14 cellular contexts compared by ENCODE assay signal in the genomic region with DNA sequence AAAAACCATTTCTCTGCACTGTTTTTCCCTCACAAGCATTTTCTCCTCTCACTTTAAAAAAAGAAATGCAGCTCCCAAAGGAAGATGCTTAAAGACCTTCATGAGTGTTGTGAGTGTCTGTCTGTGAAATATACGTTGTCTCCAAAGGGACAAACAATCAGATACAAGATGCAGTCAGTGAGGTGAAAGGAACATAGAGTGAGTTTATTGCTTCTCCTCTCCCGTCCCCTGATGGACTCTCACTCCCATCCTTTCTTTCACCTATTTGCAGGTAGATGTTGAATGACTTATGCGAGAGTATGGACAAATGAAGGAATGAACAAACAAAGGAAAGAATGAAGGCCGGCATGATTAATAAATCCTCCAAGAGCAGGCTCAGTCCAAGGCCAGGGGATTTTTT.
DNase-seq lines count a peak whose midpoint lies in the region; ATAC-seq and TF ChIP-seq lines count a peak whose summit lies in the region.
"Had no signal": no experiment of that assay in that cellular context is flagged by ENCODE, and none has a peak within 500 bp of the region (broad histone marks: within the 10 kb centered on the region; RNA-seq: fewer than 3 reads in every experiment).

No MANE protein-coding gene starts in this region.

- H3K4me1 ChIP-seq in adipocyte (ENCODE audit: control insufficient read depth, insufficient read depth, low read length): peaks cover 47% of the 10 kb centered on the region

- intact Hi-C loops in activated CD4-positive, alpha-beta T cell treated with anti-CD3 and anti-CD28 coated beads for 36 hours (cut with DNase I, micrococcal nuclease): loop anchor here in 1 of 2 experiments (10.0 kb wide), 2 partner anchors 813 to 887 kb away; partner anchors contain the start of genes CHST7 and KDM6A

- CTCF ChIA-PET in activated CD4-positive, alpha-beta T cell treated with anti-CD3 and anti-CD28 coated beads for 36 hours (lab: Charles Lee): no interaction called here

- peak overlapping the region; percentile 86 for H3K27ac Mint-ChIP-seq in activated CD4-positive, alpha-beta T cell treated with anti-CD3 and anti-CD28 coated beads for 36 hours
- peak overlapping the region; percentile 36 for H3K27ac Mint-ChIP-seq in osteocyte (ENCODE audit: unreplicated experiment)

- no peak overlapping the region for H3K4me3 ChIP-seq in adipocyte (ENCODE audit: low read length)
- H3K4me3 ChIP-seq: lung, tibial artery had no signal

- no peak for TF ChIP-seq CTCF in osteocyte (IDR thresholded peaks at IDR 0.05)

- H3K27me3 Mint-ChIP-seq in activated CD4-positive, alpha-beta T cell treated with anti-CD3 and anti-CD28 coated beads for 36 hours: no peaks in the 10 kb centered on the region
- H3K27me3 Mint-ChIP-seq in osteocyte (ENCODE audit: unreplicated experiment): no peaks in the 10 kb centered on the region

- H3K4me1 Mint-ChIP-seq in activated CD4-positive, alpha-beta T cell treated with anti-CD3 and anti-CD28 coated beads for 36 hours: peaks cover 73% of the 10 kb centered on the region
- peaks cover 76% of the 10 kb centered on the region for H3K4me1 Mint-ChIP-seq in osteocyte (ENCODE audit: unreplicated experiment)

- ATAC-seq in activated CD4-positive, alpha-beta T cell treated with anti-CD3 and anti-CD28 coated beads for 36 hours: no peak
- ATAC-seq in HG03460 (IDR thresholded peaks at IDR 0.05; ENCODE audit: unreplicated experiment) (no peak), HG02840 (IDR thresholded peaks at IDR 0.05; ENCODE audit: low FRiP score, unreplicated experiment) (no peak)

- peak overlapping the region; percentile 27 for H3K9ac ChIP-seq in adipocyte (ENCODE audit: low read length)

- H3K9me3 Mint-ChIP-seq in activated CD4-positive, alpha-beta T cell treated with anti-CD3 and anti-CD28 coated beads for 36 hours (ENCODE audit: low read depth): no peaks in the 10 kb centered on the region
- H3K9me3 Mint-ChIP-seq in osteocyte (ENCODE audit: unreplicated experiment): no peaks in the 10 kb centered on the region

- peaks cover 69% of the 10 kb centered on the region for H3K36me3 Mint-ChIP-seq in activated CD4-positive, alpha-beta T cell treated with anti-CD3 and anti-CD28 coated beads for 36 hours (ENCODE audit: low read depth)
- H3K36me3 Mint-ChIP-seq in osteocyte (ENCODE audit: unreplicated experiment): peaks cover 8% of the 10 kb centered on the region

- H3K27me3 ChIP-seq in adipocyte (replicated peaks; ENCODE audit: control insufficient read depth, insufficient read depth, low read length): no peaks in the 10 kb centered on the region
- H3K27me3 ChIP-seq: tibial artery had no signal

- no peaks in the 10 kb centered on the region for H3K9me3 ChIP-seq in adipocyte (ENCODE audit: control insufficient read depth, low read length)
- H3K9me3 ChIP-seq: tibial artery had no signal

- DNase-seq in activated CD4-positive, alpha-beta T cell treated with anti-CD3 and anti-CD28 coated beads for 36 hours: no peak
- DNase-seq in activated CD4-positive, alpha-beta T cell treated with anti-CD3 and anti-CD28 coated beads for 4 hours: no peak
- DNase-seq in LHCN-M2 (ENCODE audit: low read depth): peak; percentile 41
- no peak for DNase-seq in adipocyte (ENCODE audit: low read depth)
- no peak for DNase-seq in osteocyte (ENCODE audit: extremely low spot score, unreplicated experiment)
- no peak for DNase-seq in AG08396 (ENCODE audit: low spot score)
- DNase-seq: activated CD4-positive, CD25-positive, alpha-beta regulatory T cell treated with anti-CD3 and anti-CD28 coated beads, Interleukin-2, amount 50 U/mL, for 72 hours; activated gamma-delta T cell treated with Interleukin-2 at 50 U/mL for 16 hours; DND-41; small intestine; tibial artery had no signal

- POLR2A ChIA-PET in activated CD4-positive, alpha-beta T cell treated with anti-CD3 and anti-CD28 coated beads for 36 hours (lab: Charles Lee): no interaction called here

- H3K4me3 Mint-ChIP-seq in activated CD4-positive, alpha-beta T cell treated with anti-CD3 and anti-CD28 coated beads for 36 hours: peak overlapping the region; percentile 77
- no peak overlapping the region for H3K4me3 Mint-ChIP-seq in osteocyte (ENCODE audit: unreplicated experiment)

- peaks cover 19% of the 10 kb centered on the region for H3K36me3 ChIP-seq in adipocyte (ENCODE audit: control insufficient read depth, insufficient read depth, low read length, severe bottlenecking)
- H3K36me3 ChIP-seq: tibial artery had no signal
